Comparison of ENCODE assay signal across 14 cellular contexts in genomic region chr10:73407495-73407894, GRCh38. TPM values are rescaled to one million over a fixed set of nuclear protein-coding genes. Genes with fewer than 3 reads are reported as not detected.
DNase-seq lines count a peak whose midpoint lies in the region; ATAC-seq, FAIRE-seq and TF ChIP-seq lines count a peak whose summit lies in the region.
"Had no signal": no experiment of that assay in that cellular context is flagged by ENCODE, and none has a peak within 500 bp of the region (broad histone marks: within the 10 kb centered on the region; RNA-seq: fewer than 3 reads in every experiment).

No MANE protein-coding gene starts in this region.

- CTCF ChIA-PET in A549 (lab: Yijun Ruan, JAX) = interaction anchor here (0.6 to 1.5 kb wide), 4 partner anchors 10 to 238 kb away, joined by 3 to 4 read pairs (median 4); no protein-coding TSS in a partner anchor
- CTCF ChIA-PET in HEK293 (lab: Yijun Ruan, JAX) = no interaction called here
- CTCF ChIA-PET in Calu3 (lab: Charles Lee) = interaction anchor here (0.6 kb wide), 1 partner anchor 13 kb away, joined by 4 read pairs; no protein-coding TSS in a partner anchor

- peaks cover 37% of the 10 kb centered on the region for H3K36me3 Mint-ChIP-seq in Calu3 (ENCODE audit: insufficient read depth, unreplicated experiment)

- H3K9me3 Mint-ChIP-seq in Calu3 (ENCODE audit: low read depth, unreplicated experiment) = no peaks in the 10 kb centered on the region
- H3K9me3 Mint-ChIP-seq: CD4-positive, alpha-beta T cell had no signal

- no peak for FAIRE-seq in A549 (lab: Jason Lieb, UNC)
- FAIRE-seq: D721Med had no signal

- H3K4me1 ChIP-seq in A549 (peaks cover 28% of the 10 kb centered on the region; the same call in 2 of the 3 replicates), HEK293 (ENCODE audit: control insufficient read depth, insufficient read depth, low read length) (no peaks in the 10 kb centered on the region)

- H3K27ac ChIP-seq in A549 (no peak overlapping the region), HEK293 (ENCODE audit: extremely low read depth, low read depth, low read length) (no peak overlapping the region)

- no TSS peak for BruUV-seq in Calu3 (replicated peaks; lab: Mats Ljungman, UMichigan)

- peaks cover 4 to 6% of the 10 kb centered on the region in 2 experiments; a peak in 2 of 3 replicates for H3K36me3 ChIP-seq in HEK293 (ENCODE audit: control insufficient read depth in 2 of 2, insufficient read depth in 1 of 2, low read length in 2 of 2)

- intact Hi-C loops in Calu3 (cut with micrococcal nuclease; ENCODE audit: unreplicated experiment) = no loop called here

- ATAC-seq in A549 = no peak
- ATAC-seq in HG03159 (IDR thresholded peaks at IDR 0.05; ENCODE audit: unreplicated experiment) = no peak
- ATAC-seq: HCT116 had no signal

- H3K4me1 Mint-ChIP-seq in Calu3 (ENCODE audit: low read depth, unreplicated experiment) = peaks cover 38% of the 10 kb centered on the region

- TF ChIP-seq EP300 in A549 (IDR thresholded peaks at IDR 0.05) = no peak

- H3K27me3 Mint-ChIP-seq in Calu3 (ENCODE audit: unreplicated experiment) = no peaks in the 10 kb centered on the region
- H3K27me3 Mint-ChIP-seq: B cell; CD4-positive, alpha-beta T cell had no signal

- H3K4me3 ChIP-seq in A549 (no peak overlapping the region), HEK293 (ENCODE audit: low read depth, low read length) (no peak overlapping the region), fibroblast of the aortic adventitia (ENCODE audit: low read depth, low read length) (no peak overlapping the region)

- no peak for DNase-seq in A549 (ENCODE audit: low read depth in 1 of 2, low spot score in 1 of 2)
- peak; percentile 13 for DNase-seq in amniotic epithelial cell (ENCODE audit: low read depth)
- peak; percentile 10 for DNase-seq in fibroblast of the aortic adventitia (ENCODE audit: low read depth)
- no peak for DNase-seq in stimulated activated CD4-positive, alpha-beta T cell treated with anti-CD3 and anti-CD28 coated beads, Interleukin-2, amount 100 ng/mL, for 48 hours
- DNase-seq in Calu3 = no peak
- DNase-seq: C1 segment of cervical spinal cord; CD4-positive, alpha-beta T cell; DMS53; GF-D8 had no signal

- no peak overlapping the region for H3K27ac Mint-ChIP-seq in Calu3 (ENCODE audit: unreplicated experiment)
- H3K27ac Mint-ChIP-seq: B cell; CD4-positive, alpha-beta T cell had no signal

- POLR2A ChIA-PET in A549 (lab: Yijun Ruan, JAX) = no interaction called here
- POLR2A ChIA-PET in HEK293 (lab: Yijun Ruan, JAX) = interaction anchor here (0.6 kb wide), 1 partner anchor 10 kb away, joined by 3 read pairs; no protein-coding TSS in a partner anchor

- no peak overlapping the region for H3K4me3 Mint-ChIP-seq in Calu3 (ENCODE audit: low read depth, unreplicated experiment)
- H3K4me3 Mint-ChIP-seq: B cell; CD4-positive, alpha-beta T cell had no signal

- TF ChIP-seq POLR2A in A549 (IDR thresholded peaks at IDR 0.05; ENCODE audit: low read length) = no peak

- TF ChIP-seq CTCF in A549 (IDR thresholded peaks at IDR 0.05) (no peak), HEK293 (tag by site-specific recombination; IDR thresholded peaks at IDR 0.05) (no peak), fibroblast of the aortic adventitia (IDR thresholded peaks at IDR 0.05; ENCODE audit: insufficient read depth, low read length) (no peak), Calu3 (IDR thresholded peaks at IDR 0.05; ENCODE audit: unreplicated experiment) (no peak)

- H3K9me3 ChIP-seq in A549 = no peaks in the 10 kb centered on the region
- H3K9me3 ChIP-seq in HEK293 (ENCODE audit: control insufficient read depth, insufficient read depth, low read depth, low read length) = no peaks in the 10 kb centered on the region

- WGBS in A549 (ENCODE audit: missing lambda C conversion rate) = 94% methylated on average over 1 of the region's 1 CpG

- no peak for TF ChIP-seq RAD21 in A549 (conservative IDR thresholded peaks at IDR 0.05 in 1 of 2, IDR thresholded peaks at IDR 0.05 in 1 of 2)

- H3K4me2 ChIP-seq in A549 = no peak overlapping the region

TF ChIP-seq in A549, 52 proteins besides CTCF, POLR2A, EP300 and RAD21:
- TF ChIP-seq CHD4 (IDR thresholded peaks at IDR 0.05; ENCODE audit: borderline replicate concordance) = no peak
- TF ChIP-seq, protein P1, sequence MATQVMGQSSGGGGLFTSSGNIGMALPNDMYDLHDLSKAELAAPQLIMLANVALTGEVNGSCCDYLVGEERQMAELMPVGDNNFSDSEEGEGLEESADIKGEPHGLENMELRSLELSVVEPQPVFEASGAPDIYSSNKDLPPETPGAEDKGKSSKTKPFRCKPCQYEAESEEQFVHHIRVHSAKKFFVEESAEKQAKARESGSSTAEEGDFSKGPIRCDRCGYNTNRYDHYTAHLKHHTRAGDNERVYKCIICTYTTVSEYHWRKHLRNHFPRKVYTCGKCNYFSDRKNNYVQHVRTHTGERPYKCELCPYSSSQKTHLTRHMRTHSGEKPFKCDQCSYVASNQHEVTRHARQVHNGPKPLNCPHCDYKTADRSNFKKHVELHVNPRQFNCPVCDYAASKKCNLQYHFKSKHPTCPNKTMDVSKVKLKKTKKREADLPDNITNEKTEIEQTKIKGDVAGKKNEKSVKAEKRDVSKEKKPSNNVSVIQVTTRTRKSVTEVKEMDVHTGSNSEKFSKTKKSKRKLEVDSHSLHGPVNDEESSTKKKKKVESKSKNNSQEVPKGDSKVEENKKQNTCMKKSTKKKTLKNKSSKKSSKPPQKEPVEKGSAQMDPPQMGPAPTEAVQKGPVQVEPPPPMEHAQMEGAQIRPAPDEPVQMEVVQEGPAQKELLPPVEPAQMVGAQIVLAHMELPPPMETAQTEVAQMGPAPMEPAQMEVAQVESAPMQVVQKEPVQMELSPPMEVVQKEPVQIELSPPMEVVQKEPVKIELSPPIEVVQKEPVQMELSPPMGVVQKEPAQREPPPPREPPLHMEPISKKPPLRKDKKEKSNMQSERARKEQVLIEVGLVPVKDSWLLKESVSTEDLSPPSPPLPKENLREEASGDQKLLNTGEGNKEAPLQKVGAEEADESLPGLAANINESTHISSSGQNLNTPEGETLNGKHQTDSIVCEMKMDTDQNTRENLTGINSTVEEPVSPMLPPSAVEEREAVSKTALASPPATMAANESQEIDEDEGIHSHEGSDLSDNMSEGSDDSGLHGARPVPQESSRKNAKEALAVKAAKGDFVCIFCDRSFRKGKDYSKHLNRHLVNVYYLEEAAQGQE (IDR thresholded peaks at IDR 0.05) = peak; percentile 75

TF ChIP-seq in HEK293, 187 proteins besides CTCF, POLR2A, EP300 and RAD21:
- no peak for TF ChIP-seq GLIS1 (tag by site-specific recombination; IDR thresholded peaks at IDR 0.05)
- TF ChIP-seq, protein P1 (tag by site-specific recombination; IDR thresholded peaks at IDR 0.05) = peak; percentile 84

RNA-seq across cellular contexts. Expression of gene ANXA7, which starts 6.4 kb away (rescaled TPM):
- 150 and 161 TPM in 2 replicates for polyA plus RNA-seq in A549 (2011; rRNA removed)
- polyA plus RNA-seq in A549 (2012; cell fraction: cytosol; rRNA removed) = 75.8 and 98.4 TPM in 2 replicates
- 79.8 and 84.1 TPM in 2 replicates for polyA plus RNA-seq in A549 (2012; cell fraction: nucleus; rRNA removed)
- 96.0 to 98.0 TPM (median 96.2 TPM) in 3 replicates for polyA plus RNA-seq in A549 (2017; fragmentation: RNase III; extraction: RNeasy Plus Mini Kit Qiagen cat#74134 plus additional on column Dnase treatment)
- 121 and 152 TPM in 2 replicates for polyA minus RNA-seq in A549 (2011; rRNA and poly(A)+ RNA removed)
- total RNA-seq in fibroblast of the aortic adventitia (ENCODE audit: low replicate concordance) = 47.5 and 158 TPM in 2 replicates
- total RNA-seq in Calu3 (2022) = 160 and 167 TPM in 2 replicates

RNA-seq across cellular contexts. Expression of gene MSS51, which starts 25.9 kb away (rescaled TPM):
- polyA plus RNA-seq in A549 (2011; rRNA removed) (1.1 TPM in 2 replicates), A549 (2017; fragmentation: RNase III; extraction: RNeasy Plus Mini Kit Qiagen cat#74134 plus additional on column Dnase treatment) (0.47 to 0.53 TPM (median 0.49 TPM) in 3 replicates)
- polyA plus RNA-seq in A549 (2012; cell fraction: cytosol; rRNA removed) = 0.39 and 0.45 TPM in 2 replicates
- 3.8 and 6.2 TPM in 2 replicates for polyA plus RNA-seq in A549 (2012; cell fraction: nucleus; rRNA removed)
- polyA minus RNA-seq in A549 (2011; rRNA and poly(A)+ RNA removed) = 0.97 and 1.8 TPM in 2 replicates
- total RNA-seq in fibroblast of the aortic adventitia (ENCODE audit: low replicate concordance) (2.5 and 3.8 TPM in 2 replicates), Calu3 (2022) (2.9 and 3.3 TPM in 2 replicates)

RNA-seq across cellular contexts. Expression of gene CFAP70, which starts 48.8 kb away (rescaled TPM):
- 0.95 and 0.98 TPM in 2 replicates for polyA plus RNA-seq in A549 (2011; rRNA removed)
- 0.05 and 0.08 TPM in 2 replicates for polyA plus RNA-seq in A549 (2012; cell fraction: cytosol; rRNA removed)
- 0.25 and 0.42 TPM in 2 replicates for polyA plus RNA-seq in A549 (2012; cell fraction: nucleus; rRNA removed)
- polyA plus RNA-seq in A549 (2017; fragmentation: RNase III; extraction: RNeasy Plus Mini Kit Qiagen cat#74134 plus additional on column Dnase treatment) = 0.28 to 0.34 TPM (median 0.32 TPM) in 3 replicates
- polyA minus RNA-seq in A549 (2011; rRNA and poly(A)+ RNA removed) = 0.25 and 0.83 TPM in 2 replicates
- total RNA-seq in fibroblast of the aortic adventitia (ENCODE audit: low replicate concordance) = 1.4 and 6.1 TPM in 2 replicates
- total RNA-seq in Calu3 (2022) = 1.2 and 1.9 TPM in 2 replicates

Comparison
In these comparisons a context has a peak if more than half of its experiments do, and no peak if none do; other contexts are left out.
1. DNase-seq: peak in amniotic epithelial cell (single experiment) and fibroblast of the aortic adventitia (single experiment); none in A549 (0 of 2), stimulated activated CD4-positive, alpha-beta T cell treated with anti-CD3 and anti-CD28 coated beads, Interleukin-2, amount 100 ng/mL, for 48 hours (0 of 2) and Calu3 (single experiment).